ENCODE assay signal across 9 cellular contexts in genomic region chr2:72892506-72893173, GRCh38. TPM values are rescaled to one million over a fixed set of nuclear protein-coding genes. Genes with fewer than 3 reads are reported as not detected.
A peak's percentile ranks its signal among the peaks of the same experiment; 100 is the strongest.
DNase-seq lines count a peak whose midpoint lies in the region; ATAC-seq and TF ChIP-seq lines count a peak whose summit lies in the region.
"Had no signal": no experiment of that assay in that cellular context is flagged by ENCODE, and none has a peak within 500 bp of the region (broad histone marks: within the 10 kb centered on the region; RNA-seq: fewer than 3 reads in every experiment).

No MANE protein-coding gene starts in this region.

- H3K9me3 Mint-ChIP-seq in effector memory CD8-positive, alpha-beta T cell, result no peaks in the 10 kb centered on the region
- no peaks in the 10 kb centered on the region for H3K9me3 Mint-ChIP-seq in mesothelial cell of epicardium

- DNase-seq in C1 segment of cervical spinal cord (lab: John Stamatoyannopoulos, UW) (peak in 9 of 14 donors; percentile 9 to 58 (median 29)), NCI-H446 treated with DMSO at 0.1 percent for 48 hours (lab: John Stamatoyannopoulos, UW) (peak; percentile 39), mesothelial cell of epicardium (ENCODE audit: low spot score in 2 of 2, unreplicated experiment in 2 of 2) (no peak), substantia nigra (lab: John Stamatoyannopoulos, UW) (peak in 42 of 49 donors; percentile 12 to 76 (median 50))
- peak; percentile 43 for DNase-seq in activated CD4-positive, alpha-beta T cell treated with anti-CD3 and anti-CD28 coated beads, Interleukin-2, amount 50 U/mL, for 1 hour
- peak; percentile 40 to 46 (median 46) for DNase-seq in effector memory CD8-positive, alpha-beta T cell

- H3K27me3 Mint-ChIP-seq in effector memory CD8-positive, alpha-beta T cell, result peaks cover 46 to 91% of the 10 kb centered on the region in 2 donors
- peaks cover 29% of the 10 kb centered on the region for H3K27me3 Mint-ChIP-seq in mesothelial cell of epicardium (ENCODE audit: low read depth)

- no peak overlapping the region for H3K27ac ChIP-seq in substantia nigra (ENCODE audit: low read depth, low read length, poor library complexity, severe bottlenecking)
- H3K27ac ChIP-seq: skin epidermis had no signal

- H3K27ac Mint-ChIP-seq in effector memory CD8-positive, alpha-beta T cell, result no peak overlapping the region
- H3K27ac Mint-ChIP-seq in mesothelial cell of epicardium, result no peak overlapping the region

- H3K4me1 Mint-ChIP-seq in effector memory CD8-positive, alpha-beta T cell (ENCODE audit: low read depth in 2 of 2), result peaks cover 0 to 8% of the 10 kb centered on the region in 2 donors
- peaks cover 22% of the 10 kb centered on the region for H3K4me1 Mint-ChIP-seq in mesothelial cell of epicardium

- no peaks in the 10 kb centered on the region for H3K36me3 Mint-ChIP-seq in effector memory CD8-positive, alpha-beta T cell (ENCODE audit: insufficient read depth)
- peaks cover 8% of the 10 kb centered on the region for H3K36me3 Mint-ChIP-seq in mesothelial cell of epicardium

- H3K4me3 Mint-ChIP-seq in effector memory CD8-positive, alpha-beta T cell, result no peak overlapping the region
- no peak overlapping the region for H3K4me3 Mint-ChIP-seq in mesothelial cell of epicardium

- peak; percentile 49 for TF ChIP-seq CTCF in mesothelial cell of epicardium (IDR thresholded peaks at IDR 0.05; ENCODE audit: unreplicated experiment)

- peak; percentile 46 for ATAC-seq in GM18870 (IDR thresholded peaks at IDR 0.05; ENCODE audit: unreplicated experiment)
- peak; percentile 47 for ATAC-seq in HG03139 (IDR thresholded peaks at IDR 0.05; ENCODE audit: unreplicated experiment)
- peak; percentile 85 for ATAC-seq in effector memory CD8-positive, alpha-beta T cell (replicated peaks)

RNA-seq across cellular contexts. Expression of gene SPR, which starts 5.4 kb away (rescaled TPM):
- 11.4 to 13.8 TPM (median 12.5 TPM) in 3 replicates for total RNA-seq in mesothelial cell of epicardium

RNA-seq across cellular contexts. Expression of gene EMX1, which starts 24.7 kb away (rescaled TPM):
- total RNA-seq in mesothelial cell of epicardium, result 0.09 TPM in 2 of 3 replicates, not detected in the other

Comparison
In these comparisons a context has a peak if more than half of its experiments do, and no peak if none do; other contexts are left out.
1. DNase-seq: peak in C1 segment of cervical spinal cord (9 of 14), NCI-H446 treated with DMSO at 0.1 percent for 48 hours (single experiment), activated CD4-positive, alpha-beta T cell treated with anti-CD3 and anti-CD28 coated beads, Interleukin-2, amount 50 U/mL, for 1 hour (single experiment), effector memory CD8-positive, alpha-beta T cell (3 of 3) and substantia nigra (42 of 49); none in mesothelial cell of epicardium (0 of 2).
2. Peak in every context shown above with its lines, with median percentiles within 50 percentile points of each other: ATAC-seq.